27 cellular contexts compared by ENCODE assay signal in genomic region chr1:182809414-182809957, GRCh38.
A peak's percentile ranks its signal among the peaks of the same experiment; 100 is the strongest.
DNase-seq lines count a peak whose midpoint lies in the region; TF ChIP-seq lines count a peak whose summit lies in the region.
"Had no signal": no experiment of that assay in that cellular context is flagged by ENCODE, and none has a peak within 500 bp of the region (broad histone marks: within the 10 kb centered on the region; RNA-seq: fewer than 3 reads in every experiment).

No MANE protein-coding gene starts in this region.

- H3K27ac ChIP-seq in coronary artery = no peak overlapping the region
- H3K27ac ChIP-seq: cardiac muscle cell, colonic mucosa, HL-60, ovary, SJSA1, skin epidermis, tibial nerve had no signal

- no peak overlapping the region for H3K4me3 ChIP-seq in fibroblast of mammary gland (ENCODE audit: control insufficient read depth, low read depth, low read length)
- no peak overlapping the region for H3K4me3 ChIP-seq in coronary artery
- H3K4me3 ChIP-seq: cardiac muscle cell, colonic mucosa, ovary, SJSA1, skin epidermis, tibial nerve had no signal

- peak; percentile 14 for DNase-seq in NOMO-1 treated with DMSO at 0.1 percent for 48 hours (lab: John Stamatoyannopoulos, UW; ENCODE audit: unreplicated experiment)
- no peak for DNase-seq in NOMO-1 treated with dmso at 0.1 percent for 144 hours (lab: John Stamatoyannopoulos, UW; ENCODE audit: unreplicated experiment)
- DNase-seq in NCI-H226 = peak; percentile 24
- peak; percentile 18 for DNase-seq in fibroblast of mammary gland (ENCODE audit: low read depth)
- peak; percentile 18 for DNase-seq in stromal cell of bone marrow (ENCODE audit: low read depth)
- no peak for DNase-seq in NCI-H128 (lab: John Stamatoyannopoulos, UW; ENCODE audit: unreplicated experiment)
- no peak for DNase-seq in coronary artery (ENCODE audit: low spot score)
- DNase-seq in SKM-1 treated with dmso at 0.1 percent for 144 hours (lab: John Stamatoyannopoulos, UW; ENCODE audit: unreplicated experiment) = no peak
- DNase-seq: 8988T; activated CD4-positive, CD25-positive, alpha-beta regulatory T cell; activated CD8-positive, alpha-beta memory T cell treated with anti-CD3 and anti-CD28 coated beads, Interleukin-2, amount 50 U/mL, for 4 hours; anterior cingulate cortex; BE2C; colonic mucosa; DMS153; GF-D8; NCI-H1092 treated with DMSO at 0.1 percent for 48 hours; NCI-H187 treated with DMSO at 0.1 percent for 48 hours; NCI-H524 treated with DMSO at 0.1 percent for 48 hours; ovary; stimulated activated CD8-positive, alpha-beta memory T cell treated with anti-CD3 and anti-CD28 coated beads, Interleukin-4, amount 100 ng/mL, for 48 hours; T-cell had no signal

- TF ChIP-seq CTCF in fibroblast of mammary gland (conservative IDR thresholded peaks at IDR 0.05; ENCODE audit: control insufficient read depth, insufficient read depth, low read depth, low read length) (peak; percentile 6), coronary artery (IDR thresholded peaks at IDR 0.05) (no peak)

Comparison
In these comparisons a context has a peak if more than half of its experiments do, and no peak if none do; other contexts are left out.
1. DNase-seq: peak in NOMO-1 treated with DMSO at 0.1 percent for 48 hours (single experiment), NCI-H226 (single experiment), fibroblast of mammary gland (single experiment) and stromal cell of bone marrow (single experiment); none in NOMO-1 treated with dmso at 0.1 percent for 144 hours (single experiment), NCI-H128 (single experiment), coronary artery (single experiment) and SKM-1 treated with dmso at 0.1 percent for 144 hours (single experiment).